Comparison of ENCODE assay signal across 25 cellular contexts in the genomic region with DNA sequence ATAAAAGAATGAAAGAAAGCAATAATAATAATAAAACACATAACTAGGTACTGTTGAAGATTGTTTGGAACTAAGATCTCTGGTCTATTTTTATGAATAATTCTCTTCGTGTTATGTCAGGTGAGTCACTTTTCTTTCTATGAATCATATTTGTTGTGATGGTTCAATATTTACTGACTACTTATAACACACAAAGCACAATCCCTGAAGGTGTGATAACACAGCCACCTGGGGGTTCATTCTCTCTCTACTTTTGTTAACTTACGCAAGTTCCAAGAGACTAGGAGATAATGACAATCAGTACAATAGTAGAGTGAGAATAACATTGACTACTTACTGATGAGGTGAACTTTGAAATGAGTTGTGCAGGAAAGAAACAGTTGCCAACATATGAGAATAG.
"Had no signal": no experiment of that assay in that cellular context is flagged by ENCODE, and none has a peak within 500 bp of the region (broad histone marks: within the 10 kb centered on the region; RNA-seq: fewer than 3 reads in every experiment).

No MANE protein-coding gene starts in this region.

- H3K9ac ChIP-seq: parathyroid adenoma had no signal

- H3K9me3 ChIP-seq: esophagus squamous epithelium, thyroid gland, upper lobe of right lung had no signal

- ATAC-seq: activated CD8-positive, alpha-beta T cell treated with anti-CD3 and anti-CD28 coated beads, Interleukin-2, amount 10 ng/mL, durations not matched to agents 7 days and 5 days; gastroesophageal sphincter; left ventricle myocardium superior; right cardiac atrium; upper lobe of right lung had no signal

- H2AFZ ChIP-seq: parathyroid adenoma had no signal

- H3K4me1 ChIP-seq: gastroesophageal sphincter, parathyroid adenoma, thyroid gland, upper lobe of right lung had no signal

- H3K79me2 ChIP-seq: parathyroid adenoma had no signal

- DNase-seq: activated CD4-positive, alpha-beta T cell treated with anti-CD3 and anti-CD28 coated beads for 1 hour; activated CD4-positive, alpha-beta T cell treated with anti-CD3 and anti-CD28 coated beads, Interleukin-2, amount 50 U/mL, for 1 hour; activated CD8-positive, alpha-beta T cell treated with anti-CD3 and anti-CD28 coated beads, Interleukin-2, amount 10 ng/mL, durations not matched to agents 7 days and 5 days; activated gamma-delta T cell treated with Interleukin-2 at 50 U/mL for 16 hours; aorta; central memory CD4-positive, alpha-beta T cell; dermis blood vessel endothelial cell; effector memory CD4-positive, alpha-beta T cell; esophagus squamous epithelium; head of caudate nucleus; hypothalamus; left ventricle myocardium superior; nephron progenitor cell; right cardiac atrium; stimulated activated CD4-positive, alpha-beta T cell treated with anti-CD3 and anti-CD28 coated beads, Interleukin-12 subunit alpha, Interleukin-12 subunit beta, amount 100 ng/mL, for 4 hours; stimulated activated CD4-positive, alpha-beta T cell treated with anti-CD3 and anti-CD28 coated beads, Interleukin-4, amount 100 ng/mL, for 4 hours; substantia nigra; thyroid gland; upper lobe of right lung; WERI-Rb-1 had no signal

- H3K36me3 ChIP-seq: esophagus squamous epithelium, gastroesophageal sphincter, thyroid gland, upper lobe of right lung, WERI-Rb-1 had no signal

- H3K4me3 Mint-ChIP-seq: activated CD8-positive, alpha-beta T cell treated with anti-CD3 and anti-CD28 coated beads, Interleukin-2, amount 10 ng/mL, durations not matched to agents 7 days and 5 days; activated naive CD4-positive, alpha-beta T cell treated with anti-CD3 and anti-CD28 coated beads, Interleukin-2, amount 50 U/mL, for 24 hours; brain; nephron progenitor cell; stimulated activated naive CD8-positive, alpha-beta T cell treated with anti-CD3 and anti-CD28 coated beads, Interleukin-15, Interleukin-2, amounts not matched to agents 100 ng/mL and 50 ng/mL, for 24 hours had no signal

- H3K27me3 ChIP-seq: esophagus squamous epithelium, gastroesophageal sphincter, thyroid gland, upper lobe of right lung had no signal

- H3K4me1 Mint-ChIP-seq: activated naive CD4-positive, alpha-beta T cell treated with anti-CD3 and anti-CD28 coated beads, Interleukin-2, amount 50 U/mL, for 24 hours; brain; nephron progenitor cell had no signal

- H3K27ac ChIP-seq: esophagus squamous epithelium, gastroesophageal sphincter, parathyroid adenoma, thyroid gland, upper lobe of right lung, WERI-Rb-1 had no signal

- H3K4me3 ChIP-seq: esophagus squamous epithelium, gastroesophageal sphincter, thyroid gland, upper lobe of right lung had no signal

- H3K27me3 Mint-ChIP-seq: brain; stimulated activated naive CD8-positive, alpha-beta T cell treated with anti-CD3 and anti-CD28 coated beads, Interleukin-15, Interleukin-2, amounts not matched to agents 100 ng/mL and 50 ng/mL, for 24 hours had no signal

- H3K36me3 Mint-ChIP-seq: activated naive CD4-positive, alpha-beta T cell treated with anti-CD3 and anti-CD28 coated beads, Interleukin-2, amount 50 U/mL, for 24 hours; brain had no signal

- H3K27ac Mint-ChIP-seq: activated CD8-positive, alpha-beta T cell treated with anti-CD3 and anti-CD28 coated beads, Interleukin-2, amount 10 ng/mL, durations not matched to agents 7 days and 5 days; activated naive CD4-positive, alpha-beta T cell treated with anti-CD3 and anti-CD28 coated beads, Interleukin-2, amount 50 U/mL, for 24 hours; brain; nephron progenitor cell; stimulated activated naive CD8-positive, alpha-beta T cell treated with anti-CD3 and anti-CD28 coated beads, Interleukin-15, Interleukin-2, amounts not matched to agents 100 ng/mL and 50 ng/mL, for 24 hours had no signal
